12 cellular contexts compared by ENCODE assay signal in genomic region chr18:23258566-23259265, GRCh38.
A peak's percentile ranks its signal among the peaks of the same experiment; 100 is the strongest.
DNase-seq lines count a peak whose midpoint lies in the region; ATAC-seq, FAIRE-seq and TF ChIP-seq lines count a peak whose summit lies in the region.
"Had no signal": no experiment of that assay in that cellular context is flagged by ENCODE, and none has a peak within 500 bp of the region (broad histone marks: within the 10 kb centered on the region; RNA-seq: fewer than 3 reads in every experiment).

No MANE protein-coding gene starts in this region.

- H3K4me1 ChIP-seq in CD8-positive, alpha-beta memory T cell (ENCODE audit: insufficient read depth, low read length) = peaks cover 31% of the 10 kb centered on the region
- H3K4me1 ChIP-seq in IMR-90 (ENCODE audit: control insufficient read depth, insufficient read depth, low read length) = peaks cover 29% of the 10 kb centered on the region
- peaks cover 20 to 27% of the 10 kb centered on the region in 2 donors for H3K4me1 ChIP-seq in neuronal stem cell (ENCODE audit: control insufficient read depth in 2 of 2, insufficient read depth in 1 of 2, low read depth in 1 of 2, low read length in 2 of 2)

- FAIRE-seq in D721Med (lab: Jason Lieb, UNC) = no peak
- FAIRE-seq: endometrium had no signal

- H3K9me3 ChIP-seq in CD8-positive, alpha-beta memory T cell (ENCODE audit: low read length) = no peaks in the 10 kb centered on the region
- H3K9me3 ChIP-seq in IMR-90 (ENCODE audit: control insufficient read depth, insufficient read depth, low read length) (no peaks in the 10 kb centered on the region), neuronal stem cell (replicated peaks in 1 of 2; ENCODE audit: control insufficient read depth in 2 of 2, insufficient read depth in 1 of 2, low read depth in 1 of 2, low read length in 2 of 2) (no peaks in the 10 kb centered on the region)

- in situ Hi-C loops in IMR-90 (cut with MboI; ENCODE audit: low sequenced_read_pairs) = no loop called here

- dilution Hi-C loops in IMR-90 (cut with HindIII; ENCODE audit: low sequenced_read_pairs, unreplicated experiment) = no loop called here

- H3K56ac ChIP-seq in IMR-90 (ENCODE audit: extremely low read depth, insufficient read depth, low read length) = no peak overlapping the region

- no peaks in the 10 kb centered on the region for H3K36me3 Mint-ChIP-seq in CD8-positive, alpha-beta memory T cell

- H2AFZ ChIP-seq in IMR-90 (replicated peaks; ENCODE audit: low read length, poor library complexity) (no peak overlapping the region), neuronal stem cell (ENCODE audit: low read length) (no peak overlapping the region)

- no peak for TF ChIP-seq CTCF in IMR-90 (conservative IDR thresholded peaks at IDR 0.05; ENCODE audit: low read depth, low read length)
- no peak for TF ChIP-seq CTCF in D721Med (IDR thresholded peaks at IDR 0.05; ENCODE audit: insufficient read depth, missing control alignments)

- peak overlapping the region; percentile 55 for H4K91ac ChIP-seq in IMR-90 (ENCODE audit: insufficient read depth, low read depth, low read length)
- H4K91ac ChIP-seq in neuronal stem cell (ENCODE audit: low read depth, low read length, poor library complexity) = no peak overlapping the region

- no peak for TF ChIP-seq RAD21 in IMR-90 (IDR thresholded peaks at IDR 0.05; ENCODE audit: low read length)

- intact Hi-C loops in IMR-90 (cut with micrococcal nuclease) = no loop called here

- peak overlapping the region; percentile 88 for H2AK5ac ChIP-seq in IMR-90 (ENCODE audit: low read depth, low read length)
- H2AK5ac ChIP-seq in neuronal stem cell (ENCODE audit: low read depth, low read length) = no peak overlapping the region

- no peaks in the 10 kb centered on the region for H3K27me3 ChIP-seq in CD8-positive, alpha-beta memory T cell (ENCODE audit: insufficient read depth, low read length, poor library complexity, severe bottlenecking)
- H3K27me3 ChIP-seq in IMR-90 (ENCODE audit: control insufficient read depth, insufficient read depth, low read length) (no peaks in the 10 kb centered on the region), neuronal stem cell (ENCODE audit: control insufficient read depth in 3 of 3, insufficient read depth in 3 of 3, low read depth in 1 of 3, low read length in 3 of 3) (no peaks in the 10 kb centered on the region)

- H2BK20ac ChIP-seq in IMR-90 (ENCODE audit: low read depth, low read length) = peak overlapping the region; percentile 59

- H3K23ac ChIP-seq in IMR-90 (ENCODE audit: low read depth, low read length) = peak overlapping the region; percentile 81; the same call in 1 of the 2 replicates
- H3K23ac ChIP-seq in neuronal stem cell (ENCODE audit: low read depth, low read length, poor library complexity) = no peak overlapping the region

- H3K9me1 ChIP-seq in IMR-90 (ENCODE audit: insufficient read depth, low read length) = peaks cover 34% of the 10 kb centered on the region

- no TSS peak for BruUV-seq in IMR-90 (replicated peaks; lab: Mats Ljungman, UMichigan)

- no peaks in the 10 kb centered on the region for H4K20me1 ChIP-seq in IMR-90 (ENCODE audit: insufficient read depth, low read length)

- H3K79me1 ChIP-seq in IMR-90 (ENCODE audit: low read depth in 1 of 2, low read length in 2 of 2) = peaks cover 0 to 11% of the 10 kb centered on the region in 2 experiments; a peak in 2 of 4 replicates
- H3K79me1 ChIP-seq in neuronal stem cell (ENCODE audit: low read depth, low read length) = no peaks in the 10 kb centered on the region

- peak overlapping the region; percentile 58 for H3K4ac ChIP-seq in IMR-90 (ENCODE audit: low read depth, low read length)
- H3K4ac ChIP-seq in neuronal stem cell (ENCODE audit: low read length) = no peak overlapping the region

- no peak overlapping the region for H3K4me2 ChIP-seq in IMR-90 (ENCODE audit: low read depth, low read length)
- H3K4me2 ChIP-seq in neuronal stem cell (ENCODE audit: insufficient read depth, low read length, poor library complexity, severe bottlenecking) = no peak overlapping the region

- H3K18ac ChIP-seq in IMR-90 (ENCODE audit: low read depth, low read length) (peak overlapping the region; percentile 37; the same call in 1 of the 2 replicates), neuronal stem cell (ENCODE audit: low read length) (peak overlapping the region; percentile 16)

- H3K4me3 ChIP-seq in CD8-positive, alpha-beta memory T cell (ENCODE audit: low read length) = peak overlapping the region; percentile 26
- H3K4me3 ChIP-seq in IMR-90 (ENCODE audit: insufficient read depth, low read depth, low read length) (no peak overlapping the region), neuronal stem cell (ENCODE audit: low read length in 2 of 2) (no peak overlapping the region)

- no peak overlapping the region for H3K27ac ChIP-seq in CD8-positive, alpha-beta memory T cell (ENCODE audit: low read depth, low read length)
- H3K27ac ChIP-seq in IMR-90 (ENCODE audit: insufficient read depth, low read length) = peak overlapping the region; percentile 69
- no peak overlapping the region for H3K27ac ChIP-seq in neuronal stem cell (replicated peaks; ENCODE audit: low read length)

- POLR2A ChIA-PET in CD8-positive, alpha-beta memory T cell (lab: Charles Lee) = no interaction called here
- POLR2A ChIA-PET in IMR-90 (lab: Charles Lee; ENCODE audit: unreplicated experiment) = interaction anchor here (0.6 kb wide), 1 partner anchor 107 kb away, joined by 4 read pairs; no protein-coding TSS in a partner anchor

- no peaks in the 10 kb centered on the region for H3K36me3 ChIP-seq in CD8-positive, alpha-beta memory T cell (ENCODE audit: insufficient read depth, low read length)
- H3K36me3 ChIP-seq in IMR-90 (ENCODE audit: control insufficient read depth, insufficient read depth, low read length) = peaks cover 35% of the 10 kb centered on the region
- H3K36me3 ChIP-seq in neuronal stem cell (replicated peaks in 1 of 2; ENCODE audit: control insufficient read depth in 2 of 2, insufficient read depth in 2 of 2, low read length in 2 of 2) = peaks cover 0 to 28% of the 10 kb centered on the region in 2 donors

- H2BK5ac ChIP-seq in IMR-90 (ENCODE audit: low read depth, low read length, poor library complexity, severe bottlenecking) = peak overlapping the region; percentile 47
- H2BK5ac ChIP-seq in neuronal stem cell (ENCODE audit: low read length) = no peak overlapping the region

- H2BK15ac ChIP-seq in IMR-90 (ENCODE audit: low read depth, low read length) (peak overlapping the region; percentile 94; the same call in 1 of the 3 replicates), neuronal stem cell (ENCODE audit: low read length) (no peak overlapping the region)

- peak overlapping the region; percentile 85 for H3K14ac ChIP-seq in IMR-90 (replicated peaks; ENCODE audit: low read depth, low read length)
- H3K14ac ChIP-seq in neuronal stem cell (ENCODE audit: low read length) = no peak overlapping the region

- H2BK12ac ChIP-seq in neuronal stem cell (ENCODE audit: low read length) = no peak overlapping the region

- ATAC-seq in IMR-90 (ENCODE audit: low read depth) (no peak), HG03378 (IDR thresholded peaks at IDR 0.05; ENCODE audit: unreplicated experiment) (no peak)

- 50% methylated on average over 6 of the region's 10 CpGs; no CpG with 5 or more reads in 1 of the 2 experiments for WGBS in IMR-90 (ENCODE audit: extremely low coverage in 2 of 2, insufficient read length in 1 of 2), 2 experiments
- no CpG with 5 or more reads among the region's 10 CpGs for WGBS in neuronal stem cell (ENCODE audit: extremely low coverage in 2 of 2, insufficient read length in 2 of 2, insufficient replicate concordance in 1 of 2), 2 donors

- peak overlapping the region in 3 of 7 donors; percentile 17 to 80 (median 76) for H3K4me3 Mint-ChIP-seq in CD8-positive, alpha-beta memory T cell

- CTCF ChIA-PET in CD8-positive, alpha-beta memory T cell (lab: Charles Lee) = no interaction called here
- CTCF ChIA-PET in IMR-90 (lab: Yijun Ruan, JAX) = no interaction called here

- peak overlapping the region in 1 of 2 experiments; percentile 85; a peak in 2 of 4 replicates for H4K8ac ChIP-seq in IMR-90 (ENCODE audit: low read depth in 2 of 2, low read length in 2 of 2)
- no peak overlapping the region for H4K8ac ChIP-seq in neuronal stem cell (ENCODE audit: low read depth, low read length)

- peak overlapping the region in 4 of 8 donors; percentile 35 to 88 (median 68) for H3K27ac Mint-ChIP-seq in CD8-positive, alpha-beta memory T cell

- peak overlapping the region; percentile 48 for H2AK9ac ChIP-seq in IMR-90 (replicated peaks; ENCODE audit: low read depth, low read length, poor library complexity)

- TF ChIP-seq POLR2A in IMR-90 (IDR thresholded peaks at IDR 0.05; ENCODE audit: low read depth, low read length) = no peak

- no peak for DNase-seq in CD8-positive, alpha-beta memory T cell
- DNase-seq in IMR-90 = no peak
- peak; percentile 35 for DNase-seq in dermis blood vessel endothelial cell
- no peak for DNase-seq in neuronal stem cell (ENCODE audit: low spot score)
- DNase-seq in NCI-H526 treated with DMSO at 0.1 percent for 48 hours (lab: John Stamatoyannopoulos, UW) = no peak
- no peak for DNase-seq in hepatic stellate cell (ENCODE audit: low spot score)
- DNase-seq in D721Med (ENCODE audit: insufficient read length, low spot score) = no peak
- DNase-seq: activated CD4-positive, CD25-positive, alpha-beta regulatory T cell; activated naive CD4-positive, alpha-beta T cell treated with anti-CD3 and anti-CD28 coated beads, Interleukin-2, amount 50 U/mL, for 16 hours; DMS79 had no signal

- H2BK120ac ChIP-seq in IMR-90 (ENCODE audit: low read depth, low read length) (peak overlapping the region; percentile 83), neuronal stem cell (ENCODE audit: low read depth, low read length) (no peak overlapping the region)

- H3K27me3 Mint-ChIP-seq in CD8-positive, alpha-beta memory T cell = no peaks in the 10 kb centered on the region

- H4K5ac ChIP-seq in IMR-90 (ENCODE audit: low read depth, low read length) = peak overlapping the region; percentile 66

- H3K9ac ChIP-seq in IMR-90 (ENCODE audit: low read depth, low read length) (peak overlapping the region; percentile 29; the same call in 1 of the 2 replicates), neuronal stem cell (ENCODE audit: low read depth, low read length, poor library complexity) (no peak overlapping the region)

- H3K4me1 Mint-ChIP-seq in CD8-positive, alpha-beta memory T cell = peaks cover 22 to 30% (median 26%) of the 10 kb centered on the region in 3 donors

- H3K9me3 Mint-ChIP-seq in CD8-positive, alpha-beta memory T cell = no peaks in the 10 kb centered on the region

TF ChIP-seq in IMR-90, 13 proteins besides CTCF, POLR2A, EP300 and RAD21 (continues in another document):
- TF ChIP-seq FOS (IDR thresholded peaks at IDR 0.05; ENCODE audit: low read depth, low read length) = no peak
- TF ChIP-seq RFX5 (IDR thresholded peaks at IDR 0.05; ENCODE audit: low read depth, low read length) = no peak
- no peak for TF ChIP-seq RCOR1 (IDR thresholded peaks at IDR 0.05; ENCODE audit: insufficient replicate concordance, low read length)
- no peak for TF ChIP-seq MXI1 (IDR thresholded peaks at IDR 0.05; ENCODE audit: borderline replicate concordance, low read depth, low read length)
- no peak for TF ChIP-seq CEBPB (IDR thresholded peaks at IDR 0.05; ENCODE audit: low read depth, low read length)
